30 cellular contexts compared by ENCODE assay signal in the genomic region with DNA sequence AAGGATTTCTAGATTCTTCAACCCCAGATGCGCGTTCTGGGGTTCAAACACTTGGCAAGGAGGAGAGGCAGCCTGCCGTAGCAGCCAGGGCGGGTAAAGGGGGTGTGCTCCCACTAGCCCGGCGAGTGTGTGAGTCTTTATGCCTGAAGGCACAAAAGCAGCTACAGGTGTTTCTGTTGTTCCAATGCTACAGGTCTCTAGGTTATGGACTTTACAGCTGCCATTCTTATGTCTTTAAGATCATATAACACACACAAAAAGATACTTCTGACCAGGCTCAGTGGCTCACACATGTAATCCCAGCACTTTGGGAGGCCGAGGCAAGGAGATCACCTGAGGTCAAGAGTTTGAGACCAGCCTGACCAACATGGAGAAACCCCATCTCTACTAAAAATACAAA.
"Had no signal": no experiment of that assay in that cellular context is flagged by ENCODE, and none has a peak within 500 bp of the region (broad histone marks: within the 10 kb centered on the region; RNA-seq: fewer than 3 reads in every experiment).

No MANE protein-coding gene starts in this region.

- H3K9me3 Mint-ChIP-seq: dendritic cell treated with granulocyte-macrophage colony-stimulating factor and Interleukin-4, amounts not matched to agents 40 ng/mL and 50 ng/mL, for 4 days; endodermal cell; memory B cell; natural killer cell treated with Interleukin-12 subunit alpha and Interleukin-12 subunit beta and Interleukin-15 and Interleukin-18, amount 100 ng/mL, for 72 hours; neural crest cell; stimulated activated effector memory CD8-positive, alpha-beta T cell treated with anti-CD3 and anti-CD28 coated beads, Interleukin-12 subunit alpha, Interleukin-12 subunit beta, amount 100 ng/mL, for 72 hours had no signal

- H3K4me1 Mint-ChIP-seq: stimulated activated effector memory CD8-positive, alpha-beta T cell treated with anti-CD3 and anti-CD28 coated beads, Interleukin-12 subunit alpha, Interleukin-12 subunit beta, amount 100 ng/mL, for 72 hours had no signal

- H3K27ac ChIP-seq: colonic mucosa, epithelial cell of prostate, gastroesophageal sphincter, heart left ventricle, hepatocyte, parathyroid adenoma, right atrium auricular region, testis, tibial artery, vagina had no signal

- H3K4me3 Mint-ChIP-seq: dendritic cell treated with granulocyte-macrophage colony-stimulating factor and Interleukin-4, amounts not matched to agents 40 ng/mL and 50 ng/mL, for 4 days; endodermal cell; memory B cell; natural killer cell treated with Interleukin-12 subunit alpha and Interleukin-12 subunit beta and Interleukin-15 and Interleukin-18, amount 100 ng/mL, for 72 hours; neural crest cell; stimulated activated effector memory CD8-positive, alpha-beta T cell treated with anti-CD3 and anti-CD28 coated beads, Interleukin-12 subunit alpha, Interleukin-12 subunit beta, amount 100 ng/mL, for 72 hours had no signal

- H3K36me3 Mint-ChIP-seq: memory B cell; natural killer cell treated with Interleukin-12 subunit alpha and Interleukin-12 subunit beta and Interleukin-15 and Interleukin-18, amount 100 ng/mL, for 72 hours; stimulated activated effector memory CD8-positive, alpha-beta T cell treated with anti-CD3 and anti-CD28 coated beads, Interleukin-12 subunit alpha, Interleukin-12 subunit beta, amount 100 ng/mL, for 72 hours had no signal

- H2AFZ ChIP-seq: hepatocyte, parathyroid adenoma had no signal

- ATAC-seq: esophagus mucosa; gastroesophageal sphincter; heart left ventricle; left lobe of liver; natural killer cell treated with Interleukin-12 subunit alpha and Interleukin-12 subunit beta and Interleukin-15 and Interleukin-18, amount 100 ng/mL, for 72 hours; sciatic nerve; stimulated activated effector memory CD8-positive, alpha-beta T cell treated with anti-CD3 and anti-CD28 coated beads, Interleukin-12 subunit alpha, Interleukin-12 subunit beta, amount 100 ng/mL, for 72 hours; stimulated activated naive CD8-positive, alpha-beta T cell treated with anti-CD3 and anti-CD28 coated beads, Interleukin-15, Interleukin-2, amounts not matched to agents 100 U/mL and 50 U/mL, for 24 hours had no signal

- H3K9ac ChIP-seq: parathyroid adenoma had no signal

- DNase-seq: colonic mucosa; effector CD8-positive, alpha-beta T cell; endodermal cell; foreskin fibroblast; heart left ventricle; kidney; stimulated activated CD4-positive, alpha-beta T cell treated with anti-CD3 and anti-CD28 coated beads, Interleukin-12 subunit alpha, Interleukin-12 subunit beta, amount 100 ng/mL, for 4 hours; stimulated activated CD4-positive, alpha-beta T cell treated with anti-CD3 and anti-CD28 coated beads, Interleukin-1b, Interleukin-23, amount 100 ng/mL, for 48 hours; stimulated activated CD4-positive, alpha-beta T cell treated with anti-CD3 and anti-CD28 coated beads, Interleukin-4, amount 100 ng/mL, for 1 hour; stimulated activated naive CD8-positive, alpha-beta T cell treated with anti-CD3 and anti-CD28 coated beads, Interleukin-15, Interleukin-2, amounts not matched to agents 100 U/mL and 50 U/mL, for 24 hours; substantia nigra; testis; tibial artery had no signal

- H3K4me3 ChIP-seq: colonic mucosa, gastroesophageal sphincter, heart left ventricle, hepatocyte, lung, right atrium auricular region, smooth muscle cell, testis, tibial artery, vagina had no signal

- H3K9me3 ChIP-seq: colonic mucosa, gastroesophageal sphincter, heart left ventricle, right atrium auricular region, testis, tibial artery, vagina had no signal

- H3K4me1 ChIP-seq: colonic mucosa, gastroesophageal sphincter, heart left ventricle, parathyroid adenoma, right atrium auricular region, tibial artery, vagina had no signal

- H3K27ac Mint-ChIP-seq: dendritic cell treated with granulocyte-macrophage colony-stimulating factor and Interleukin-4, amounts not matched to agents 40 ng/mL and 50 ng/mL, for 4 days; endodermal cell; memory B cell; natural killer cell treated with Interleukin-12 subunit alpha and Interleukin-12 subunit beta and Interleukin-15 and Interleukin-18, amount 100 ng/mL, for 72 hours; progenitor cell of endocrine pancreas; stimulated activated effector memory CD8-positive, alpha-beta T cell treated with anti-CD3 and anti-CD28 coated beads, Interleukin-12 subunit alpha, Interleukin-12 subunit beta, amount 100 ng/mL, for 72 hours had no signal

- H3K4me2 ChIP-seq: hepatocyte, smooth muscle cell had no signal

- H3K27me3 ChIP-seq: colonic mucosa, gastroesophageal sphincter, heart left ventricle, hepatocyte, right atrium auricular region, testis, tibial artery, vagina had no signal

- H3K36me3 ChIP-seq: colonic mucosa, gastroesophageal sphincter, right atrium auricular region, vagina had no signal

- H3K79me2 ChIP-seq: hepatocyte, parathyroid adenoma had no signal

- H3K27me3 Mint-ChIP-seq: dendritic cell treated with granulocyte-macrophage colony-stimulating factor and Interleukin-4, amounts not matched to agents 40 ng/mL and 50 ng/mL, for 4 days; memory B cell; natural killer cell treated with Interleukin-12 subunit alpha and Interleukin-12 subunit beta and Interleukin-15 and Interleukin-18, amount 100 ng/mL, for 72 hours; progenitor cell of endocrine pancreas had no signal
